Comparison of ENCODE assay signal across 20 cellular contexts in genomic region chr1:204777591-204777990, GRCh38.
"Had no signal": no experiment of that assay in that cellular context is flagged by ENCODE, and none has a peak within 500 bp of the region (broad histone marks: within the 10 kb centered on the region; RNA-seq: fewer than 3 reads in every experiment).

No MANE protein-coding gene starts in this region.

- H3K27ac Mint-ChIP-seq: dendritic cell treated with granulocyte-macrophage colony-stimulating factor and Interleukin-4, amounts not matched to agents 40 ng/mL and 50 ng/mL, for 4 days; effector memory CD8-positive, alpha-beta T cell; mesothelial cell of epicardium; naive B cell; naive thymus-derived CD8-positive, alpha-beta T cell had no signal

- H3K4me1 ChIP-seq: colonic mucosa, esophagus muscularis mucosa, foreskin keratinocyte, heart right ventricle, left lung, lower lobe of right lung had no signal

- H3K9me3 Mint-ChIP-seq: dendritic cell treated with granulocyte-macrophage colony-stimulating factor and Interleukin-4, amounts not matched to agents 40 ng/mL and 50 ng/mL, for 4 days; effector memory CD8-positive, alpha-beta T cell; mesothelial cell of epicardium; naive B cell; naive thymus-derived CD8-positive, alpha-beta T cell had no signal

- H3K4me3 ChIP-seq: colonic mucosa, esophagus muscularis mucosa, heart right ventricle, left lung, lower lobe of right lung, mucosa of descending colon had no signal

- DNase-seq: colonic mucosa; cortex of kidney; effector CD8-positive, alpha-beta T cell; effector memory CD8-positive, alpha-beta T cell; foreskin keratinocyte; glutamatergic neuron; head of caudate nucleus; heart right ventricle; hippocampal formation; left cardiac atrium; left lung; left ventricle myocardium superior; lower lobe of right lung; mesenchymal stem cell; mucosa of descending colon; naive B cell; naive thymus-derived CD8-positive, alpha-beta T cell had no signal

- H3K36me3 ChIP-seq: colonic mucosa, esophagus muscularis mucosa, heart right ventricle, left lung, lower lobe of right lung had no signal

- H3K4me3 Mint-ChIP-seq: dendritic cell treated with granulocyte-macrophage colony-stimulating factor and Interleukin-4, amounts not matched to agents 40 ng/mL and 50 ng/mL, for 4 days; effector memory CD8-positive, alpha-beta T cell; mesothelial cell of epicardium; naive B cell; naive thymus-derived CD8-positive, alpha-beta T cell had no signal

- H3K4me1 Mint-ChIP-seq: mesothelial cell of epicardium; naive B cell; naive thymus-derived CD8-positive, alpha-beta T cell had no signal

- H3K36me3 Mint-ChIP-seq: mesothelial cell of epicardium; naive B cell; naive thymus-derived CD8-positive, alpha-beta T cell had no signal

- H3K27ac ChIP-seq: colonic mucosa, esophagus muscularis mucosa, foreskin keratinocyte, heart right ventricle, left lung, lower lobe of right lung had no signal

- ATAC-seq: effector memory CD8-positive, alpha-beta T cell; foreskin keratinocyte; heart right ventricle; left cardiac atrium; left lung; left ventricle myocardium superior; lower lobe of right lung; mucosa of descending colon; naive thymus-derived CD8-positive, alpha-beta T cell had no signal

- H3K9me3 ChIP-seq: colonic mucosa, esophagus muscularis mucosa, heart right ventricle, left lung, lower lobe of right lung, mucosa of descending colon had no signal

- H3K27me3 ChIP-seq: colonic mucosa, esophagus muscularis mucosa had no signal
